Comparison of ENCODE assay signal across 12 cellular contexts in genomic region chr2:23418490-23418911, GRCh38. TPM values are rescaled to one million over a fixed set of nuclear protein-coding genes. Genes with fewer than 3 reads are reported as not detected.
DNase-seq lines count a peak whose midpoint lies in the region; ATAC-seq, FAIRE-seq and TF ChIP-seq lines count a peak whose summit lies in the region.
"Had no signal": no experiment of that assay in that cellular context is flagged by ENCODE, and none has a peak within 500 bp of the region (broad histone marks: within the 10 kb centered on the region; RNA-seq: fewer than 3 reads in every experiment).

No MANE protein-coding gene starts in this region.

- ATAC-seq in foreskin keratinocyte (peak; percentile 82), HG03196 (IDR thresholded peaks at IDR 0.05; ENCODE audit: unreplicated experiment) (no peak)
- ATAC-seq: activated naive CD8-positive, alpha-beta T cell treated with anti-CD3 and anti-CD28 coated beads, Interleukin-2, amount 50 U/mL, for 24 hours had no signal

- peak; percentile 60 for DNase-seq in H54 (ENCODE audit: insufficient read length, low spot score)
- DNase-seq in adipocyte (ENCODE audit: low read depth), result peak; percentile 80
- DNase-seq in foreskin keratinocyte, result peak in 1 of 2 donors; percentile 72
- peak; percentile 79 for DNase-seq in skeletal muscle cell (ENCODE audit: low read depth)
- DNase-seq in HEK293T (ENCODE audit: extremely low spot score), result no peak
- no peak for DNase-seq in NCI-H1417 (lab: John Stamatoyannopoulos, UW)
- no peak for DNase-seq in NCI-H2227 treated with DMSO at 0.1 percent for 48 hours (lab: John Stamatoyannopoulos, UW)
- DNase-seq: activated naive CD8-positive, alpha-beta T cell treated with anti-CD3 and anti-CD28 coated beads, Interleukin-2, amount 50 U/mL, for 24 hours; DMS 273 treated with DMSO at 0.1 percent for 48 hours had no signal

- TF ChIP-seq POLR2A in H54 (IDR thresholded peaks at IDR 0.05; ENCODE audit: low read depth, low read length), result no peak

- peak overlapping the region; percentile 87 for H3K9ac ChIP-seq in adipocyte (ENCODE audit: low read length)
- H3K9ac ChIP-seq: KMS-11 had no signal

- H3K4me3 ChIP-seq in adipocyte (ENCODE audit: low read length), result peak overlapping the region; percentile 64
- H3K4me3 ChIP-seq in skeletal muscle cell (ENCODE audit: low read depth, low read length), result no peak overlapping the region

- no peak for TF ChIP-seq CTCF in foreskin keratinocyte (conservative IDR thresholded peaks at IDR 0.05)

- no peak for FAIRE-seq in H54 (lab: Jason Lieb, UNC)
- FAIRE-seq: frontal cortex had no signal

- POLR2A ChIA-PET in HEK293T (lab: Yijun Ruan, JAX), result no interaction called here

- no peak overlapping the region for H3K27ac ChIP-seq in foreskin keratinocyte
- H3K27ac ChIP-seq: KMS-11 had no signal

- CTCF ChIA-PET in HEK293T (lab: Yijun Ruan, JAX), result no interaction called here

- no peaks in the 10 kb centered on the region for H3K27me3 ChIP-seq in adipocyte (replicated peaks; ENCODE audit: control insufficient read depth, insufficient read depth, low read length)
- H3K27me3 ChIP-seq in foreskin keratinocyte, result no peaks in the 10 kb centered on the region

- no peaks in the 10 kb centered on the region for H3K9me3 ChIP-seq in adipocyte (ENCODE audit: control insufficient read depth, low read length)

- H3K36me3 ChIP-seq in adipocyte (ENCODE audit: control insufficient read depth, insufficient read depth, low read length, severe bottlenecking), result no peaks in the 10 kb centered on the region

- peaks cover 67% of the 10 kb centered on the region for H3K4me1 ChIP-seq in adipocyte (ENCODE audit: control insufficient read depth, insufficient read depth, low read length)
- H3K4me1 ChIP-seq in foreskin keratinocyte, result peaks cover 6% of the 10 kb centered on the region

TF ChIP-seq in HEK293T, 16 proteins besides CTCF, POLR2A, EP300 and RAD21:
- no peak for TF ChIP-seq ELF4 (IDR thresholded peaks at IDR 0.05)
- TF ChIP-seq FOXK2 (IDR thresholded peaks at IDR 0.05), result no peak
- no peak for TF ChIP-seq NFRKB (IDR thresholded peaks at IDR 0.05)
- TF ChIP-seq ARNT (IDR thresholded peaks at IDR 0.05), result no peak
- no peak for TF ChIP-seq HDGF (IDR thresholded peaks at IDR 0.05; ENCODE audit: borderline replicate concordance)
- TF ChIP-seq BHLHE40 (IDR thresholded peaks at IDR 0.05; ENCODE audit: borderline replicate concordance), result no peak
- no peak for TF ChIP-seq TARDBP (IDR thresholded peaks at IDR 0.05)
- no peak for TF ChIP-seq SP1 (IDR thresholded peaks at IDR 0.05)
- TF ChIP-seq SUZ12 (IDR thresholded peaks at IDR 0.05), result no peak
- TF ChIP-seq PKNOX1 (IDR thresholded peaks at IDR 0.05), result no peak
- TF ChIP-seq CTBP1 (IDR thresholded peaks at IDR 0.05; ENCODE audit: borderline replicate concordance), result no peak
- no peak for TF ChIP-seq FOXM1 (IDR thresholded peaks at IDR 0.05; ENCODE audit: borderline replicate concordance)
- no peak for TF ChIP-seq LEF1 (IDR thresholded peaks at IDR 0.05; ENCODE audit: borderline replicate concordance)
- no peak for TF ChIP-seq L3MBTL2 (conservative IDR thresholded peaks at IDR 0.05)
- TF ChIP-seq FOXA1 (IDR thresholded peaks at IDR 0.05), result no peak
- TF ChIP-seq ZNF384 (IDR thresholded peaks at IDR 0.05), result no peak

RNA-seq across cellular contexts. Expression of gene KLHL29, which starts 33.5 kb away (rescaled TPM):
- total RNA-seq in foreskin keratinocyte, result 6.3 and 6.4 TPM in 2 replicates
- polyA plus RNA-seq in foreskin keratinocyte, result 2.5 and 3.0 TPM in 2 replicates

Comparison
In these comparisons a context has a peak if more than half of its experiments do, and no peak if none do; other contexts are left out.
1. DNase-seq: peak in H54 (single experiment), adipocyte (single experiment) and skeletal muscle cell (single experiment); none in HEK293T (single experiment), NCI-H1417 (0 of 3) and NCI-H2227 treated with DMSO at 0.1 percent for 48 hours (single experiment).